12 cellular contexts compared by ENCODE assay signal in genomic region chr12:27840229-27840999, GRCh38.
DNase-seq lines count a peak whose midpoint lies in the region; TF ChIP-seq lines count a peak whose summit lies in the region.
"Had no signal": no experiment of that assay in that cellular context is flagged by ENCODE, and none has a peak within 500 bp of the region (broad histone marks: within the 10 kb centered on the region; RNA-seq: fewer than 3 reads in every experiment).

No MANE protein-coding gene starts in this region.

- H3K9me3 ChIP-seq in GM23248 (ENCODE audit: low read depth) = no peaks in the 10 kb centered on the region

- no peaks in the 10 kb centered on the region for H3K9me3 Mint-ChIP-seq in T-helper 2 cell treated with Interferon-gamma antibody and Interleukin-4, amounts not matched to agents 5 μg/mL and 100 μg/mL, for 36 hours
- peaks cover 9% of the 10 kb centered on the region for H3K9me3 Mint-ChIP-seq in nephron progenitor cell
- H3K9me3 Mint-ChIP-seq: activated naive CD8-positive, alpha-beta T cell treated with anti-CD3 and anti-CD28 coated beads for 36 hours; neural crest cell had no signal

- no peaks in the 10 kb centered on the region for H3K9me2 ChIP-seq in GM23248 (ENCODE audit: insufficient read depth)

- no peak overlapping the region for H3K4me3 Mint-ChIP-seq in T-helper 2 cell treated with Interferon-gamma antibody and Interleukin-4, amounts not matched to agents 5 μg/mL and 100 μg/mL, for 36 hours
- no peak overlapping the region for H3K4me3 Mint-ChIP-seq in nephron progenitor cell
- H3K4me3 Mint-ChIP-seq: activated naive CD8-positive, alpha-beta T cell treated with anti-CD3 and anti-CD28 coated beads for 36 hours; neural crest cell had no signal

- TF ChIP-seq CTCF in AG09319 (IDR thresholded peaks at IDR 0.05; ENCODE audit: low read depth, low read length) (peak; percentile 57), nephron progenitor cell (IDR thresholded peaks at IDR 0.05) (no peak)

- H3K9ac ChIP-seq in GM23248 = no peak overlapping the region

- H3K27ac ChIP-seq in GM23248 = no peak overlapping the region

- H3K4me2 ChIP-seq in GM23248 (ENCODE audit: unreplicated experiment) = no peak overlapping the region

- H3K27ac Mint-ChIP-seq in T-helper 2 cell treated with Interferon-gamma antibody and Interleukin-4, amounts not matched to agents 5 μg/mL and 100 μg/mL, for 36 hours = no peak overlapping the region
- no peak overlapping the region for H3K27ac Mint-ChIP-seq in nephron progenitor cell
- H3K27ac Mint-ChIP-seq: activated naive CD8-positive, alpha-beta T cell treated with anti-CD3 and anti-CD28 coated beads for 36 hours had no signal

- no peaks in the 10 kb centered on the region for H3K79me2 ChIP-seq in GM23248 (ENCODE audit: insufficient read depth)

- H3K4me3 ChIP-seq in GM23248 = no peak overlapping the region

- no peaks in the 10 kb centered on the region for H3K36me3 Mint-ChIP-seq in T-helper 2 cell treated with Interferon-gamma antibody and Interleukin-4, amounts not matched to agents 5 μg/mL and 100 μg/mL, for 36 hours (ENCODE audit: low read depth)
- no peaks in the 10 kb centered on the region for H3K36me3 Mint-ChIP-seq in nephron progenitor cell (ENCODE audit: low read depth)
- H3K36me3 Mint-ChIP-seq: activated naive CD8-positive, alpha-beta T cell treated with anti-CD3 and anti-CD28 coated beads for 36 hours had no signal

- peaks cover 8% of the 10 kb centered on the region for H3K4me1 ChIP-seq in GM23248 (ENCODE audit: insufficient read depth)

- no peak for DNase-seq in AG09319 (ENCODE audit: extremely low read depth, low read depth)
- DNase-seq in GM23248 = peak; percentile 44
- DNase-seq in NOMO-1 treated with DMSO at 0.1 percent for 48 hours (lab: John Stamatoyannopoulos, UW; ENCODE audit: unreplicated experiment) = peak; percentile 78
- peak; percentile 42 for DNase-seq in dermis blood vessel endothelial cell
- no peak for DNase-seq in cerebellum (ENCODE audit: low spot score)
- no peak for DNase-seq in D341Med (ENCODE audit: low spot score)
- no peak for DNase-seq in T-helper 2 cell treated with Interferon-gamma antibody and Interleukin-4, amounts not matched to agents 5 μg/mL and 100 μg/mL, for 36 hours (ENCODE audit: low spot score)
- DNase-seq in nephron progenitor cell = no peak
- DNase-seq: activated CD4-positive, CD25-positive, alpha-beta regulatory T cell; activated naive CD8-positive, alpha-beta T cell treated with anti-CD3 and anti-CD28 coated beads for 36 hours; NCI-H510A had no signal

- H3K4me1 Mint-ChIP-seq in T-helper 2 cell treated with Interferon-gamma antibody and Interleukin-4, amounts not matched to agents 5 μg/mL and 100 μg/mL, for 36 hours (ENCODE audit: low read depth) = no peaks in the 10 kb centered on the region
- peaks cover 10% of the 10 kb centered on the region for H3K4me1 Mint-ChIP-seq in nephron progenitor cell
- H3K4me1 Mint-ChIP-seq: activated naive CD8-positive, alpha-beta T cell treated with anti-CD3 and anti-CD28 coated beads for 36 hours had no signal

- no peaks in the 10 kb centered on the region for H3F3A ChIP-seq in GM23248 (ENCODE audit: insufficient read depth)

- peaks cover 3% of the 10 kb centered on the region for H3K27me3 Mint-ChIP-seq in T-helper 2 cell treated with Interferon-gamma antibody and Interleukin-4, amounts not matched to agents 5 μg/mL and 100 μg/mL, for 36 hours (ENCODE audit: low read depth)
- no peaks in the 10 kb centered on the region for H3K27me3 Mint-ChIP-seq in nephron progenitor cell (ENCODE audit: low read depth, poor library complexity)
- H3K27me3 Mint-ChIP-seq: activated naive CD8-positive, alpha-beta T cell treated with anti-CD3 and anti-CD28 coated beads for 36 hours had no signal

- no peaks in the 10 kb centered on the region for H3K36me3 ChIP-seq in GM23248 (ENCODE audit: low read depth)

- in situ Hi-C loops in GM23248 (cut with MboI) = no loop called here

- 78 to 80% methylated on average over 3 of the region's 3 CpGs for WGBS in GM23248 (ENCODE audit: low coverage in 1 of 2, low lambda C conversion rate in 2 of 2, missing lambda C conversion rate in 2 of 2), 2 experiments

- H3K27me3 ChIP-seq in GM23248 (replicated peaks; ENCODE audit: insufficient read depth) = no peaks in the 10 kb centered on the region

- H2AFZ ChIP-seq in GM23248 = peak overlapping the region; percentile 25; the same call in 1 of the 2 replicates

- H4K20me1 ChIP-seq in GM23248 (ENCODE audit: insufficient read depth) = no peaks in the 10 kb centered on the region

Comparison
In these comparisons a context has a peak if more than half of its experiments do, and no peak if none do; other contexts are left out.
1. DNase-seq: peak in GM23248 (single experiment), NOMO-1 treated with DMSO at 0.1 percent for 48 hours (single experiment) and dermis blood vessel endothelial cell (single experiment); none in AG09319 (single experiment), cerebellum (single experiment), D341Med (single experiment), T-helper 2 cell treated with Interferon-gamma antibody and Interleukin-4, amounts not matched to agents 5 μg/mL and 100 μg/mL, for 36 hours (single experiment) and nephron progenitor cell (single experiment).